Comparison of ENCODE assay signal across 16 cellular contexts in the genomic region with DNA sequence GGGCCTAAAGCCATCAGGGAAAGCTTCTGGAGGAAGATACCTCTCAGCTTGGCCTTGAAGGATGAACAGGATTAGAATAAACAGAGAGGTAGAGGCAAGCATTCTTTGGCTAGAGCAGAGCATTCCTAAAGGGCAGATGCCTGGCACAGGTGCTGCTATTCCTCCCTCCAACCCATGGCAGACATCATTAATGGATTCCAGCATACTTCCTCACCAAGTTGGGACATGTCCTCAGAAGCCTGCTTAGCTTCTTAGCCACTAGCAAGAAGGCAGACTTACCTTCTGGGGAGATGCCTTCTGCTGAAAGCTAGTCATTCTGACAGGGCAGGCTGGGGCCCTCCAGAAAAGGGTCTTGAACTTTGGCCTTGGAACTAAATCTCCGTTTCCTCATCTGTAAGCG.
A peak's percentile ranks its signal among the peaks of the same experiment; 100 is the strongest.
DNase-seq lines count a peak whose midpoint lies in the region; ATAC-seq and TF ChIP-seq lines count a peak whose summit lies in the region.
"Had no signal": no experiment of that assay in that cellular context is flagged by ENCODE, and none has a peak within 500 bp of the region (broad histone marks: within the 10 kb centered on the region; RNA-seq: fewer than 3 reads in every experiment).

No MANE protein-coding gene starts in this region.

- DNase-seq in MCF 10A (ENCODE audit: unreplicated experiment) (peak; percentile 38), breast epithelium (ENCODE audit: low spot score in 2 of 2) (no peak), right atrium auricular region (ENCODE audit: low spot score) (no peak), thoracic aorta (ENCODE audit: low spot score) (no peak), osteocyte (ENCODE audit: extremely low spot score, unreplicated experiment) (no peak), mesenchymal stem cell (no peak)
- DNase-seq in activated naive CD4-positive, alpha-beta T cell treated with anti-CD3 and anti-CD28 coated beads, Interleukin-2, amount 50 U/mL, for 72 hours (ENCODE audit: low spot score in 2 of 2) = no peak
- DNase-seq: activated T-cell treated with anti-CD3 and anti-CD28 coated beads, Interleukin-2, amount 50 U/mL, for 1 hour; DMS 273 treated with DMSO at 0.1 percent for 48 hours; H9; KBM-7; NCI-H1436; SK-N-SH; stimulated activated naive CD4-positive, alpha-beta T cell had no signal

- H3K4me1 Mint-ChIP-seq in MCF 10A (ENCODE audit: insufficient read depth, unreplicated experiment) (peaks cover 19% of the 10 kb centered on the region), osteocyte (ENCODE audit: unreplicated experiment) (peaks cover 30% of the 10 kb centered on the region)

- H3K27ac ChIP-seq in breast epithelium (peak overlapping the region in 1 of 2 donors; percentile 9), right atrium auricular region (peak overlapping the region; percentile 57 to 77), thoracic aorta (peak overlapping the region; percentile 31 to 79), mesenchymal stem cell (ENCODE audit: low read length, poor library complexity, severe bottlenecking) (no peak overlapping the region)

- H3K9me3 ChIP-seq in breast epithelium = no peaks in the 10 kb centered on the region
- H3K9me3 ChIP-seq in right atrium auricular region = no peaks in the 10 kb centered on the region
- H3K9me3 ChIP-seq in thoracic aorta = no peaks in the 10 kb centered on the region
- H3K9me3 ChIP-seq in mesenchymal stem cell (ENCODE audit: control insufficient read depth, low read length) = no peaks in the 10 kb centered on the region
- H3K9me3 ChIP-seq: SK-N-SH had no signal

- H3K79me1 ChIP-seq in mesenchymal stem cell (replicated peaks; ENCODE audit: low read length, poor library complexity, severe bottlenecking) = peaks cover 48% of the 10 kb centered on the region

- H2AFZ ChIP-seq in mesenchymal stem cell (ENCODE audit: low read depth, low read length) = no peak overlapping the region

- H2BK5ac ChIP-seq in mesenchymal stem cell (ENCODE audit: low read depth, low read length, poor library complexity, severe bottlenecking) = no peak overlapping the region

- H2BK12ac ChIP-seq in mesenchymal stem cell (ENCODE audit: low read length in 2 of 2) = no peak overlapping the region

- H3K18ac ChIP-seq in mesenchymal stem cell (ENCODE audit: low read depth in 1 of 2, low read length in 2 of 2) = no peak overlapping the region

- TF ChIP-seq POLR2A in breast epithelium (IDR thresholded peaks at IDR 0.05) = no peak

- no peak for ATAC-seq in activated naive CD4-positive, alpha-beta T cell treated with anti-CD3 and anti-CD28 coated beads, Interleukin-2, amount 50 U/mL, for 72 hours
- ATAC-seq in thoracic aorta (ENCODE audit: insufficient number of reproducible peaks, low FRiP score, low read depth) (no peak), GM21825 (IDR thresholded peaks at IDR 0.05; ENCODE audit: unreplicated experiment) (no peak)

- H3K36me3 ChIP-seq in breast epithelium = no peaks in the 10 kb centered on the region
- H3K36me3 ChIP-seq in right atrium auricular region = peaks cover 28% of the 10 kb centered on the region
- peaks cover 21% of the 10 kb centered on the region for H3K36me3 ChIP-seq in thoracic aorta
- peaks cover 10 to 53% of the 10 kb centered on the region in 2 experiments for H3K36me3 ChIP-seq in mesenchymal stem cell (ENCODE audit: control insufficient read depth in 1 of 2, insufficient read depth in 2 of 2, low read depth in 1 of 2, low read length in 2 of 2)

- no peak overlapping the region for H4K8ac ChIP-seq in mesenchymal stem cell (ENCODE audit: low read length)

- no peaks in the 10 kb centered on the region for H3K27me3 Mint-ChIP-seq in MCF 10A (ENCODE audit: insufficient read depth, unreplicated experiment)
- H3K27me3 Mint-ChIP-seq in osteocyte (ENCODE audit: unreplicated experiment) = no peaks in the 10 kb centered on the region
- H3K27me3 Mint-ChIP-seq: memory B cell had no signal

- H3K36me3 Mint-ChIP-seq in MCF 10A (ENCODE audit: insufficient read depth, unreplicated experiment) (peaks cover 21% of the 10 kb centered on the region), osteocyte (ENCODE audit: unreplicated experiment) (peaks cover 33% of the 10 kb centered on the region)
- peaks cover 9 to 55% of the 10 kb centered on the region in 2 donors for H3K36me3 Mint-ChIP-seq in activated naive CD4-positive, alpha-beta T cell treated with anti-CD3 and anti-CD28 coated beads, Interleukin-2, amount 50 U/mL, for 72 hours

- H3K4me3 ChIP-seq in breast epithelium (no peak overlapping the region), right atrium auricular region (no peak overlapping the region), thoracic aorta (no peak overlapping the region), mesenchymal stem cell (ENCODE audit: insufficient read depth in 1 of 2, low read depth in 1 of 2, low read length in 2 of 2) (no peak overlapping the region)

- H3K9ac ChIP-seq in mesenchymal stem cell (ENCODE audit: low read length) = no peak overlapping the region
- H3K9ac ChIP-seq: SK-N-SH had no signal

- no peak overlapping the region for H3K4me3 Mint-ChIP-seq in MCF 10A (ENCODE audit: unreplicated experiment)
- no peak overlapping the region for H3K4me3 Mint-ChIP-seq in osteocyte (ENCODE audit: unreplicated experiment)
- H3K4me3 Mint-ChIP-seq: H9, memory B cell had no signal

- no peak overlapping the region for H2AK5ac ChIP-seq in mesenchymal stem cell (ENCODE audit: low read length, severe bottlenecking)

- no TSS peak for BruUV-seq in MCF 10A (replicated peaks; lab: Mats Ljungman, UMichigan)

- H3K23ac ChIP-seq in mesenchymal stem cell (ENCODE audit: low read length in 2 of 2) = no peak overlapping the region

- H3K4me1 ChIP-seq in breast epithelium = peaks cover 0 to 12% of the 10 kb centered on the region in 2 donors
- peaks cover 0 to 64% of the 10 kb centered on the region in 2 donors for H3K4me1 ChIP-seq in right atrium auricular region
- H3K4me1 ChIP-seq in thoracic aorta (ENCODE audit: control insufficient read depth in 1 of 2, low read depth in 2 of 2) = peaks cover 51 to 91% of the 10 kb centered on the region in 2 donors
- peaks cover 29% of the 10 kb centered on the region for H3K4me1 ChIP-seq in mesenchymal stem cell (ENCODE audit: control insufficient read depth, insufficient read depth, low read depth, low read length)

- CTCF ChIA-PET in MCF 10A (lab: Yijun Ruan, JAX) = interaction anchor here (0.5 to 18.7 kb wide), 5 partner anchors 13 to 248 kb away, joined by 3 to 341 read pairs (median 6); no protein-coding TSS in a partner anchor

- H3K9me3 Mint-ChIP-seq in MCF 10A (ENCODE audit: unreplicated experiment) (no peaks in the 10 kb centered on the region), osteocyte (ENCODE audit: unreplicated experiment) (no peaks in the 10 kb centered on the region)
- no peaks in the 10 kb centered on the region for H3K9me3 Mint-ChIP-seq in activated naive CD4-positive, alpha-beta T cell treated with anti-CD3 and anti-CD28 coated beads, Interleukin-2, amount 50 U/mL, for 72 hours
- H3K9me3 Mint-ChIP-seq: H9, memory B cell had no signal

- WGBS in mesenchymal stem cell = 90% methylated on average over 2 of the region's 2 CpGs

- H3K14ac ChIP-seq in mesenchymal stem cell (ENCODE audit: low read length in 2 of 2) = no peak overlapping the region

- no peak overlapping the region for H4K91ac ChIP-seq in mesenchymal stem cell (ENCODE audit: low read length)

- POLR2A ChIA-PET in MCF 10A (lab: Yijun Ruan, JAX) = no interaction called here

- H2BK15ac ChIP-seq in mesenchymal stem cell (ENCODE audit: low read depth, poor library complexity, severe bottlenecking) = no peak overlapping the region

- no peak overlapping the region for H3K4ac ChIP-seq in mesenchymal stem cell (ENCODE audit: low read depth in 1 of 2, low read length in 2 of 2)

- H2BK120ac ChIP-seq in mesenchymal stem cell (ENCODE audit: low read depth, low read length) = no peak overlapping the region

- intact Hi-C loops in MCF 10A (cut with micrococcal nuclease) (no loop called here), breast epithelium (cut with DNase I; ENCODE audit: low total_unique reads) (no loop called here)

- no peak overlapping the region for H3K4me2 ChIP-seq in mesenchymal stem cell (ENCODE audit: low read length, poor library complexity, severe bottlenecking)
- H3K4me2 ChIP-seq: SK-N-SH had no signal

- H3K27ac Mint-ChIP-seq in MCF 10A (ENCODE audit: low read depth, unreplicated experiment) = no peak overlapping the region
- H3K27ac Mint-ChIP-seq in activated naive CD4-positive, alpha-beta T cell treated with anti-CD3 and anti-CD28 coated beads, Interleukin-2, amount 50 U/mL, for 72 hours = peak overlapping the region; percentile 59 to 92
- H3K27ac Mint-ChIP-seq in osteocyte (ENCODE audit: unreplicated experiment) = no peak overlapping the region
- H3K27ac Mint-ChIP-seq: H9, memory B cell had no signal

- TF ChIP-seq CTCF in MCF 10A (IDR thresholded peaks at IDR 0.05; ENCODE audit: unreplicated experiment) = no peak
- no peak for TF ChIP-seq CTCF in breast epithelium (IDR thresholded peaks at IDR 0.05)
- TF ChIP-seq CTCF in right atrium auricular region (IDR thresholded peaks at IDR 0.05) = no peak
- no peak for TF ChIP-seq CTCF in thoracic aorta (IDR thresholded peaks at IDR 0.05)
- TF ChIP-seq CTCF in osteocyte (IDR thresholded peaks at IDR 0.05) = no peak

- H3K27me3 ChIP-seq in breast epithelium (no peaks in the 10 kb centered on the region), right atrium auricular region (no peaks in the 10 kb centered on the region), thoracic aorta (replicated peaks; ENCODE audit: insufficient read depth) (no peaks in the 10 kb centered on the region), mesenchymal stem cell (ENCODE audit: control insufficient read depth in 1 of 2, insufficient read depth in 1 of 2, low read length in 2 of 2) (no peaks in the 10 kb centered on the region)

Comparison
In these comparisons a context has a peak if more than half of its experiments do, and no peak if none do; other contexts are left out.
1. H3K27ac Mint-ChIP-seq: peak in activated naive CD4-positive, alpha-beta T cell treated with anti-CD3 and anti-CD28 coated beads, Interleukin-2, amount 50 U/mL, for 72 hours (2 of 2); none in MCF 10A (single experiment) and osteocyte (single experiment).